Comparison of ENCODE assay signal across 1 cellular context in the genomic region with DNA sequence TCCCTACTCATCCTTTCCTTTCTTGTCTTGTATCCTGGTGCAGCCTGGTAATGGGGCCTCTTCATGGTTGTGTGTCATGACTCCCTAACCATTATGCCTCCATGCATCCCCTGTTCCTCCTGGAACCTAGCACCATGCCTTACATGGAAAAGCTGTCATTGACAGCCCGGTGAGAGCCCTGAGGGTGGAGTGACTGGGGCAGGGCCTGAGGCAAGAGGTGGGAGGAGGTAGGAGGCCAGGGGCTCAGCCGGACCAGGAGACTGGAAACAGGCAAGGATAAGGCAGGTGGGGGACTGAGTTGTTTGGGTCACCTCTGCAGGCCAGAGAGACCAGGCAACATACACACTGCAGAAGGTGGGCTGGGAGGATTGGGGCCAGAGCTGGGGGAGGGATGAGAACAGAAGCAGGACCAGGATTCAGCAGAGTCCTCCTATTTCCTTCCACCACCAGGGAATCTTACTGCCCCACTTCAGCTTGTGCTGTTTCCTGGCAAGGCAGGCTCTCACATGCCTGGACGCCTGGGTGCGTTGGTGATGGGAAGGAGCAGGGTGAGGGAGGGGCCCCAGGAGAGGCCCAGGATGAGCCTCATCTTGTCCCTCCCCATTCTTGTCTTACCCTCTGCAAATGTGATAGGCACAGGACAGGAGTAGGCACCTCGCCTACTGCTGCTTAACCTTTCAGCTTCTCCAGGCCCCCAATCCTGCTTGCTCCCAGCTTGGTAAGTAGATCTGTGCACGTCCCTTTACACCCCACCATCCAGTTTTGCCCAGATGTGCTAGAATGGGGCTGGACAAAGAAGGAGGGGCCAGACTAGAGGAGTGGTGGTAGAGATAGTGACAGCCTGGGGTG.
TF ChIP-seq lines count a peak whose summit lies in the region.

A gene with protein sequence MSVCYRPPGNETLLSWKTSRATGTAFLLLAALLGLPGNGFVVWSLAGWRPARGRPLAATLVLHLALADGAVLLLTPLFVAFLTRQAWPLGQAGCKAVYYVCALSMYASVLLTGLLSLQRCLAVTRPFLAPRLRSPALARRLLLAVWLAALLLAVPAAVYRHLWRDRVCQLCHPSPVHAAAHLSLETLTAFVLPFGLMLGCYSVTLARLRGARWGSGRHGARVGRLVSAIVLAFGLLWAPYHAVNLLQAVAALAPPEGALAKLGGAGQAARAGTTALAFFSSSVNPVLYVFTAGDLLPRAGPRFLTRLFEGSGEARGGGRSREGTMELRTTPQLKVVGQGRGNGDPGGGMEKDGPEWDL (plus strand): TSS at position 603 of the 849 bp plus-strand sequence. CDS start 525 bp downstream, outside the sequence.

TF ChIP-seq in GM12878, 131 proteins besides CTCF, POLR2A, EP300 and RAD21:
- TF ChIP-seq, protein P1, sequence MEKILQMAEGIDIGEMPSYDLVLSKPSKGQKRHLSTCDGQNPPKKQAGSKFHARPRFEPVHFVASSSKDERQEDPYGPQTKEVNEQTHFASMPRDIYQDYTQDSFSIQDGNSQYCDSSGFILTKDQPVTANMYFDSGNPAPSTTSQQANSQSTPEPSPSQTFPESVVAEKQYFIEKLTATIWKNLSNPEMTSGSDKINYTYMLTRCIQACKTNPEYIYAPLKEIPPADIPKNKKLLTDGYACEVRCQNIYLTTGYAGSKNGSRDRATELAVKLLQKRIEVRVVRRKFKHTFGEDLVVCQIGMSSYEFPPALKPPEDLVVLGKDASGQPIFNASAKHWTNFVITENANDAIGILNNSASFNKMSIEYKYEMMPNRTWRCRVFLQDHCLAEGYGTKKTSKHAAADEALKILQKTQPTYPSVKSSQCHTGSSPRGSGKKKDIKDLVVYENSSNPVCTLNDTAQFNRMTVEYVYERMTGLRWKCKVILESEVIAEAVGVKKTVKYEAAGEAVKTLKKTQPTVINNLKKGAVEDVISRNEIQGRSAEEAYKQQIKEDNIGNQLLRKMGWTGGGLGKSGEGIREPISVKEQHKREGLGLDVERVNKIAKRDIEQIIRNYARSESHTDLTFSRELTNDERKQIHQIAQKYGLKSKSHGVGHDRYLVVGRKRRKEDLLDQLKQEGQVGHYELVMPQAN (conservative IDR thresholded peaks at IDR 0.05), result no peak
